In genomic region chr12:70853326-70853725, GRCh38 we compare ENCODE assay signal across 2 cellular contexts.
A peak's percentile ranks its signal among the peaks of the same experiment; 100 is the strongest.
TF ChIP-seq lines count a peak whose summit lies in the region.

No MANE protein-coding gene starts in this region.

TF ChIP-seq in SK-N-SH, 30 proteins besides CTCF, POLR2A, EP300 and RAD21 (continued from another document):
- TF ChIP-seq, protein P1, sequence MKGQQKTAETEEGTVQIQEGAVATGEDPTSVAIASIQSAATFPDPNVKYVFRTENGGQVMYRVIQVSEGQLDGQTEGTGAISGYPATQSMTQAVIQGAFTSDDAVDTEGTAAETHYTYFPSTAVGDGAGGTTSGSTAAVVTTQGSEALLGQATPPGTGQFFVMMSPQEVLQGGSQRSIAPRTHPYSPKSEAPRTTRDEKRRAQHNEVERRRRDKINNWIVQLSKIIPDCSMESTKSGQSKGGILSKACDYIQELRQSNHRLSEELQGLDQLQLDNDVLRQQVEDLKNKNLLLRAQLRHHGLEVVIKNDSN (IDR thresholded peaks at IDR 0.05; ENCODE audit: borderline replicate concordance, low read depth) = no peak
- TF ChIP-seq SMC3 (IDR thresholded peaks at IDR 0.05; ENCODE audit: low read depth, low read length) = no peak
- no peak for TF ChIP-seq TEAD4 (IDR thresholded peaks at IDR 0.05; ENCODE audit: borderline replicate concordance, insufficient read depth)
- TF ChIP-seq FOXJ3 (CRISPR knock-in tag; IDR thresholded peaks at IDR 0.05) = no peak
TF ChIP-seq in SK-N-SH: peak in this region for 0.

TF ChIP-seq in HepG2, 621 proteins besides CTCF, POLR2A, EP300 and RAD21 (continued from another document):
- TF ChIP-seq CREB3 (CRISPR knock-in tag; IDR thresholded peaks at IDR 0.05) = no peak
- peak; percentile 46; the same call in 1 of the 2 replicates for TF ChIP-seq HNF4A (CRISPR knock-in tag; IDR thresholded peaks at IDR 0.05)
TF ChIP-seq in HepG2: peak in this region for 5.
